In the genomic region with DNA sequence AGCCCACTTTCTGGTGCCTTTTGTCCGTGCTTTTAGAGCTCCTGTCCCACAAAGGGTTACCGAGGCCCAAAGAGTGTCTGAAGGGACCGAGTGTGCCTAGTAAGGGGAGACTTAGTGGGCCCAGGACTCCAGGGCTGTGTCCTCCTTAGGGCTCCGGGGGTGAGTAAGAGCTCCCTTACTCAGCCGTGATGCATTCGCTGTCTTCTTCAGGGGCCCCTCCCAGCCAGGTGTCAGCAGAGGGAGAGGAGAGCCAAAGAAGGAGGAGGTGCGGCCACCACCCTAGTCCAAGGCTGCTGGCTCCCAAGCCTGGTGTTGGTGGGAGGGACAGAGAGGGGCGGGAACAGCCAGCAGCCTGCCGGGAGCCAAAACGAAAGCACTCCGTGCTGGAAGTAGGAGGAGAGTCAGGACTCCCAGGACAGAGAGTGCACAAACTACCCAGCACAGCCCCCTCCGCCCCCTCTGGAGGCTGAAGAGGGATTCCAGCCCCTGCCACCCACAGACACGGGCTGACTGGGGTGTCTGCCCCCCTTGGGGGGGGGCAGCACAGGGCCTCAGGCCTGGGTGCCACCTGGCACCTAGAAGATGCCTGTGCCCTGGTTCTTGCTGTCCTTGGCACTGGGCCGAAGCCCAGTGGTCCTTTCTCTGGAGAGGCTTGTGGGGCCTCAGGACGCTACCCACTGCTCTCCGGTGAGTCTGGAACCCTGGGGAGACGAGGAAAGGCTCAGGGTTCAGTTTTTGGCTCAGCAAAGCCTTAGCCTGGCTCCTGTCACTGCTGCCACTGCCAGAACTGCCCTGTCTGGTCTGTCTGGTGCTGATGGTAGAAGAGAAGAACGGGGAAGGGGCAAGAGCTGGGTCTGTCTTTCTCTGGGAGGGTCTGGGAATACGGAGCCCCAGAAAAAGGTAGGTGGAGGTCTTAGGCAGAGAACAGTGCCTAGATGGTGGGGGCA, we compare ENCODE assay signal across 8 cellular contexts. TPM values are rescaled to one million over a fixed set of nuclear protein-coding genes. Genes with fewer than 3 reads are reported as not detected.
DNase-seq lines count a peak whose midpoint lies in the region; ATAC-seq, FAIRE-seq and TF ChIP-seq lines count a peak whose summit lies in the region.

Gene IL17RC (plus strand): TSS at position 365 of the 947 bp plus-strand sequence. CDS start 218 bp downstream, at position 583.

- H3K4me3 Mint-ChIP-seq in memory B cell = peak within 1 kb of the TSS; percentile 77
- H3K4me3 Mint-ChIP-seq in stimulated activated memory B cell treated with anti-CD40 and anti-IgM and Interleukin-4, amounts not matched to agents 10 μg/mL and 1 μg/mL and 100 μg/mL, for 72 hours = peak within 1 kb of the TSS; percentile 68

- no peak for FAIRE-seq in GM12891 (lab: Jason Lieb, UNC)

- peaks cover 3% of the 10 kb centered on the region for H3K27me3 Mint-ChIP-seq in memory B cell
- peaks cover 25% of the 10 kb centered on the region for H3K27me3 Mint-ChIP-seq in stimulated activated memory B cell treated with anti-CD40 and anti-IgM and Interleukin-4, amounts not matched to agents 10 μg/mL and 1 μg/mL and 100 μg/mL, for 72 hours

- no peaks in the 10 kb centered on the region for H3K9me3 Mint-ChIP-seq in memory B cell
- H3K9me3 Mint-ChIP-seq in stimulated activated memory B cell treated with anti-CD40 and anti-IgM and Interleukin-4, amounts not matched to agents 10 μg/mL and 1 μg/mL and 100 μg/mL, for 72 hours = no peaks in the 10 kb centered on the region

- H3K4me1 Mint-ChIP-seq in memory B cell = peaks cover 9% of the 10 kb centered on the region
- H3K4me1 Mint-ChIP-seq in stimulated activated memory B cell treated with anti-CD40 and anti-IgM and Interleukin-4, amounts not matched to agents 10 μg/mL and 1 μg/mL and 100 μg/mL, for 72 hours = peaks cover 10% of the 10 kb centered on the region

- ATAC-seq in memory B cell (ENCODE audit: low read depth) (peak; percentile 30), GM21423 (IDR thresholded peaks at IDR 0.05; ENCODE audit: unreplicated experiment) (no peak)
- peak; percentile 18 for ATAC-seq in stimulated activated memory B cell treated with anti-CD40 and anti-IgM and Interleukin-4, amounts not matched to agents 10 μg/mL and 1 μg/mL and 100 μg/mL, for 72 hours

- DNase-seq in GM12891 (ENCODE audit: insufficient read length, low spot score) (peak; percentile 35), NCI-H2196 treated with DMSO at 0.1 percent for 48 hours (lab: John Stamatoyannopoulos, UW; ENCODE audit: unreplicated experiment) (peak; percentile 66), epidermal melanocyte (ENCODE audit: insufficient read length, low spot score) (peak; percentile 88), memory B cell (ENCODE audit: low spot score in 2 of 2) (no peak), NCI-H1092 (lab: John Stamatoyannopoulos, UW) (no peak)
- DNase-seq in activated CD8-positive, alpha-beta memory T cell treated with anti-CD3 and anti-CD28 coated beads for 24 hours = peak; percentile 73

- H3K36me3 Mint-ChIP-seq in memory B cell = no peaks in the 10 kb centered on the region
- H3K36me3 Mint-ChIP-seq in stimulated activated memory B cell treated with anti-CD40 and anti-IgM and Interleukin-4, amounts not matched to agents 10 μg/mL and 1 μg/mL and 100 μg/mL, for 72 hours = no peaks in the 10 kb centered on the region

- no peak for TF ChIP-seq POLR2A in GM12891 (IDR thresholded peaks at IDR 0.05; ENCODE audit: low read depth, low read length)

- H3K27ac Mint-ChIP-seq in memory B cell = no peak within 1 kb of the TSS
- H3K27ac Mint-ChIP-seq in stimulated activated memory B cell treated with anti-CD40 and anti-IgM and Interleukin-4, amounts not matched to agents 10 μg/mL and 1 μg/mL and 100 μg/mL, for 72 hours = peak within 1 kb of the TSS; percentile 51

TF ChIP-seq in GM12891, 5 proteins besides CTCF, POLR2A, EP300 and RAD21:
- no peak for TF ChIP-seq POLR2AphosphoS5 (IDR thresholded peaks at IDR 0.05; ENCODE audit: low read depth, low read length)
- TF ChIP-seq POU2F2 (IDR thresholded peaks at IDR 0.05; ENCODE audit: low read depth, low read length) = no peak
- no peak for TF ChIP-seq PAX5 (IDR thresholded peaks at IDR 0.05; ENCODE audit: insufficient read depth, low read length, severe bottlenecking)
- no peak for TF ChIP-seq SPI1 (IDR thresholded peaks at IDR 0.05; ENCODE audit: low read depth, low read length)
- no peak for TF ChIP-seq TAF1 (IDR thresholded peaks at IDR 0.05; ENCODE audit: low read depth, low read length)

RNA-seq across cellular contexts. Expression of gene IL17RC, which starts in this region (rescaled TPM):
- 0.41 TPM for polyA plus RNA-seq in GM12891 (2012; ENCODE audit: low read depth, missing spikeins)

Comparison
In these comparisons a context has a peak if more than half of its experiments do, and no peak if none do; other contexts are left out.
1. DNase-seq: peak in GM12891 (single experiment), NCI-H2196 treated with DMSO at 0.1 percent for 48 hours (single experiment), activated CD8-positive, alpha-beta memory T cell treated with anti-CD3 and anti-CD28 coated beads for 24 hours (single experiment) and epidermal melanocyte (single experiment); none in memory B cell (0 of 2) and NCI-H1092 (single experiment).